Comparison of ENCODE assay signal across 1 cellular context in genomic region chr3:47163023-47163989, GRCh38.
TF ChIP-seq lines count a peak whose summit lies in the region.

No MANE protein-coding gene starts in this region.

TF ChIP-seq in HepG2, 621 proteins besides CTCF, POLR2A, EP300 and RAD21 (continued from another document and continues in another):
- TF ChIP-seq, protein P1, sequence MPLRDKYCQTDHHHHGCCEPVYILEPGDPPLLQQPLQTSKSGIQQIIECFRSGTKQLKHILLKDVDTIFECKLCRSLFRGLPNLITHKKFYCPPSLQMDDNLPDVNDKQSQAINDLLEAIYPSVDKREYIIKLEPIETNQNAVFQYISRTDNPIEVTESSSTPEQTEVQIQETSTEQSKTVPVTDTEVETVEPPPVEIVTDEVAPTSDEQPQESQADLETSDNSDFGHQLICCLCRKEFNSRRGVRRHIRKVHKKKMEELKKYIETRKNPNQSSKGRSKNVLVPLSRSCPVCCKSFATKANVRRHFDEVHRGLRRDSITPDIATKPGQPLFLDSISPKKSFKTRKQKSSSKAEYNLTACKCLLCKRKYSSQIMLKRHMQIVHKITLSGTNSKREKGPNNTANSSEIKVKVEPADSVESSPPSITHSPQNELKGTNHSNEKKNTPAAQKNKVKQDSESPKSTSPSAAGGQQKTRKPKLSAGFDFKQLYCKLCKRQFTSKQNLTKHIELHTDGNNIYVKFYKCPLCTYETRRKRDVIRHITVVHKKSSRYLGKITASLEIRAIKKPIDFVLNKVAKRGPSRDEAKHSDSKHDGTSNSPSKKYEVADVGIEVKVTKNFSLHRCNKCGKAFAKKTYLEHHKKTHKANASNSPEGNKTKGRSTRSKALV (CRISPR knock-in tag; IDR thresholded peaks at IDR 0.05) = no peak
- no peak for TF ChIP-seq GZF1 (CRISPR knock-in tag; IDR thresholded peaks at IDR 0.05)
- TF ChIP-seq ZNF570 (CRISPR knock-in tag; IDR thresholded peaks at IDR 0.05; ENCODE audit: borderline replicate concordance) = no peak
- no peak for TF ChIP-seq ZNF264 (CRISPR knock-in tag; IDR thresholded peaks at IDR 0.05)
- TF ChIP-seq, protein P2, sequence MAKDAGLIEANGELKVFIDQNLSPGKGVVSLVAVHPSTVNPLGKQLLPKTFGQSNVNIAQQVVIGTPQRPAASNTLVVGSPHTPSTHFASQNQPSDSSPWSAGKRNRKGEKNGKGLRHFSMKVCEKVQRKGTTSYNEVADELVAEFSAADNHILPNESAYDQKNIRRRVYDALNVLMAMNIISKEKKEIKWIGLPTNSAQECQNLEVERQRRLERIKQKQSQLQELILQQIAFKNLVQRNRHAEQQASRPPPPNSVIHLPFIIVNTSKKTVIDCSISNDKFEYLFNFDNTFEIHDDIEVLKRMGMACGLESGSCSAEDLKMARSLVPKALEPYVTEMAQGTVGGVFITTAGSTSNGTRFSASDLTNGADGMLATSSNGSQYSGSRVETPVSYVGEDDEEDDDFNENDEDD (CRISPR knock-in tag; IDR thresholded peaks at IDR 0.05; ENCODE audit: borderline replicate concordance) = no peak
- TF ChIP-seq ZBTB38 (CRISPR knock-in tag; IDR thresholded peaks at IDR 0.05) = no peak; the same call in 1 of the 2 replicates
- TF ChIP-seq FOSL2 (CRISPR knock-in tag; IDR thresholded peaks at IDR 0.05) = no peak
- TF ChIP-seq TOE1 (CRISPR knock-in tag; IDR thresholded peaks at IDR 0.05) = no peak
- TF ChIP-seq NCOA5 (CRISPR knock-in tag; IDR thresholded peaks at IDR 0.05) = no peak
- no peak for TF ChIP-seq ZNF83 (CRISPR knock-in tag; IDR thresholded peaks at IDR 0.05; ENCODE audit: borderline replicate concordance)
- TF ChIP-seq ZNF792 (CRISPR knock-in tag; IDR thresholded peaks at IDR 0.05) = no peak
- no peak for TF ChIP-seq ZNF607 (CRISPR knock-in tag; IDR thresholded peaks at IDR 0.05; ENCODE audit: borderline replicate concordance)
- TF ChIP-seq TEAD2 (CRISPR knock-in tag; IDR thresholded peaks at IDR 0.05) = no peak
- TF ChIP-seq FUBP1 (CRISPR knock-in tag; IDR thresholded peaks at IDR 0.05; ENCODE audit: borderline replicate concordance) = no peak
- no peak for TF ChIP-seq ZNF569 (CRISPR knock-in tag; IDR thresholded peaks at IDR 0.05; ENCODE audit: borderline replicate concordance)
- TF ChIP-seq ASH2L (IDR thresholded peaks at IDR 0.05; ENCODE audit: insufficient read length, low read depth, low read length) = peak; percentile 64
- peak; percentile 60; the same call in 1 of the 2 replicates for TF ChIP-seq MXD1 (CRISPR knock-in tag; IDR thresholded peaks at IDR 0.05)
- peak; percentile 74 for TF ChIP-seq TBX2 (CRISPR knock-in tag; IDR thresholded peaks at IDR 0.05; ENCODE audit: borderline replicate concordance)
- no peak for TF ChIP-seq HMG20A (CRISPR knock-in tag; IDR thresholded peaks at IDR 0.05; ENCODE audit: borderline replicate concordance)
- no peak for TF ChIP-seq IRF1 (CRISPR knock-in tag; IDR thresholded peaks at IDR 0.05; ENCODE audit: low read depth)
- TF ChIP-seq, protein P3, sequence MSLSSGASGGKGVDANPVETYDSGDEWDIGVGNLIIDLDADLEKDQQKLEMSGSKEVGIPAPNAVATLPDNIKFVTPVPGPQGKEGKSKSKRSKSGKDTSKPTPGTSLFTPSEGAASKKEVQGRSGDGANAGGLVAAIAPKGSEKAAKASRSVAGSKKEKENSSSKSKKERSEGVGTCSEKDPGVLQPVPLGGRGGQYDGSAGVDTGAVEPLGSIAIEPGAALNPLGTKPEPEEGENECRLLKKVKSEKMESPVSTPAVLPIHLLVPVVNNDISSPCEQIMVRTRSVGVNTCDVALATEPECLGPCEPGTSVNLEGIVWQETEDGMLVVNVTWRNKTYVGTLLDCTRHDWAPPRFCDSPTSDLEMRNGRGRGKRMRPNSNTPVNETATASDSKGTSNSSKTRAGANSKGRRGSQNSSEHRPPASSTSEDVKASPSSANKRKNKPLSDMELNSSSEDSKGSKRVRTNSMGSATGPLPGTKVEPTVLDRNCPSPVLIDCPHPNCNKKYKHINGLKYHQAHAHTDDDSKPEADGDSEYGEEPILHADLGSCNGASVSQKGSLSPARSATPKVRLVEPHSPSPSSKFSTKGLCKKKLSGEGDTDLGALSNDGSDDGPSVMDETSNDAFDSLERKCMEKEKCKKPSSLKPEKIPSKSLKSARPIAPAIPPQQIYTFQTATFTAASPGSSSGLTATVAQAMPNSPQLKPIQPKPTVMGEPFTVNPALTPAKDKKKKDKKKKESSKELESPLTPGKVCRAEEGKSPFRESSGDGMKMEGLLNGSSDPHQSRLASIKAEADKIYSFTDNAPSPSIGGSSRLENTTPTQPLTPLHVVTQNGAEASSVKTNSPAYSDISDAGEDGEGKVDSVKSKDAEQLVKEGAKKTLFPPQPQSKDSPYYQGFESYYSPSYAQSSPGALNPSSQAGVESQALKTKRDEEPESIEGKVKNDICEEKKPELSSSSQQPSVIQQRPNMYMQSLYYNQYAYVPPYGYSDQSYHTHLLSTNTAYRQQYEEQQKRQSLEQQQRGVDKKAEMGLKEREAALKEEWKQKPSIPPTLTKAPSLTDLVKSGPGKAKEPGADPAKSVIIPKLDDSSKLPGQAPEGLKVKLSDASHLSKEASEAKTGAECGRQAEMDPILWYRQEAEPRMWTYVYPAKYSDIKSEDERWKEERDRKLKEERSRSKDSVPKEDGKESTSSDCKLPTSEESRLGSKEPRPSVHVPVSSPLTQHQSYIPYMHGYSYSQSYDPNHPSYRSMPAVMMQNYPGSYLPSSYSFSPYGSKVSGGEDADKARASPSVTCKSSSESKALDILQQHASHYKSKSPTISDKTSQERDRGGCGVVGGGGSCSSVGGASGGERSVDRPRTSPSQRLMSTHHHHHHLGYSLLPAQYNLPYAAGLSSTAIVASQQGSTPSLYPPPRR (CRISPR knock-in tag; IDR thresholded peaks at IDR 0.05; ENCODE audit: borderline replicate concordance) = no peak
- TF ChIP-seq SP140L (CRISPR knock-in tag; IDR thresholded peaks at IDR 0.05; ENCODE audit: borderline replicate concordance) = no peak
- no peak for TF ChIP-seq ZKSCAN1 (IDR thresholded peaks at IDR 0.05; ENCODE audit: low read length)
- peak; percentile 77 for TF ChIP-seq SPEN (CRISPR knock-in tag; IDR thresholded peaks at IDR 0.05; ENCODE audit: low read depth)
- no peak for TF ChIP-seq ZNF782 (CRISPR knock-in tag; IDR thresholded peaks at IDR 0.05; ENCODE audit: borderline replicate concordance)
- TF ChIP-seq E2F1 (CRISPR knock-in tag; IDR thresholded peaks at IDR 0.05) = no peak
- TF ChIP-seq HOMEZ (CRISPR knock-in tag; IDR thresholded peaks at IDR 0.05; ENCODE audit: low read depth) = no peak
- TF ChIP-seq ZBTB49 (CRISPR knock-in tag; IDR thresholded peaks at IDR 0.05; ENCODE audit: borderline replicate concordance) = no peak
- 0 out of 2 replicates have a peak, but pooled peaks have one; percentile 73 for TF ChIP-seq ZNF564 (CRISPR knock-in tag; IDR thresholded peaks at IDR 0.05)
- TF ChIP-seq SKI (IDR thresholded peaks at IDR 0.05; ENCODE audit: partially characterized antibody) = no peak
- TF ChIP-seq TOPORS (CRISPR knock-in tag; IDR thresholded peaks at IDR 0.05) = no peak
- TF ChIP-seq ZNF143 (CRISPR knock-in tag; IDR thresholded peaks at IDR 0.05) = no peak
- TF ChIP-seq, protein P4, sequence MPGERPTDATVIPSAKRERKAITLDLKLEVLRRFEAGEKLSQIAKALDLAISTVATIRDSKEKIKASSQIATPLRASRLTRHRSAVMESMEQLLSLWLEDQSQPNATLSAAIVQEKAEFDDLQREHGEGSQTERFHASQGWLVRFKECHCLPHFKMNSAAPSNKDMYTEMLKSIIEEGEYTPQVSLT (CRISPR knock-in tag; IDR thresholded peaks at IDR 0.05; ENCODE audit: borderline replicate concordance, low read depth) = 0 out of 2 replicates have a peak, but pooled peaks have one; percentile 73
- TF ChIP-seq ATRX (CRISPR knock-in tag; IDR thresholded peaks at IDR 0.05; ENCODE audit: borderline replicate concordance) = no peak
- no peak; the same call in 1 of the 2 replicates for TF ChIP-seq HES4 (CRISPR knock-in tag; IDR thresholded peaks at IDR 0.05; ENCODE audit: borderline replicate concordance)
- TF ChIP-seq, protein P5, sequence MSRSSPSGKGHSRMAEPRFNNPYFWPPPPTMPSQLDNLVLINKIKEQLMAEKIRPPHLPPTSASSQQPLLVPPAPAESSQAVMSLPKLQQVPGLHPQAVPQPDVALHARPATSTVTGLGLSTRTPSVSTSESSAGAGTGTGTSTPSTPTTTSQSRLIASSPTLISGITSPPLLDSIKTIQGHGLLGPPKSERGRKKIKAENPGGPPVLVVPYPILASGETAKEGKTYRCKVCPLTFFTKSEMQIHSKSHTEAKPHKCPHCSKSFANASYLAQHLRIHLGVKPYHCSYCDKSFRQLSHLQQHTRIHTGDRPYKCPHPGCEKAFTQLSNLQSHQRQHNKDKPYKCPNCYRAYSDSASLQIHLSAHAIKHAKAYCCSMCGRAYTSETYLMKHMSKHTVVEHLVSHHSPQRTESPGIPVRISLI (CRISPR knock-in tag; IDR thresholded peaks at IDR 0.05; ENCODE audit: borderline replicate concordance) = no peak
- TF ChIP-seq SRSF9 (IDR thresholded peaks at IDR 0.05; ENCODE audit: borderline replicate concordance, insufficient read depth, low read depth, low read length, poor library complexity, severe bottlenecking) = no peak
- no peak for TF ChIP-seq TRIM24 (CRISPR knock-in tag; IDR thresholded peaks at IDR 0.05)
- TF ChIP-seq, protein P6, sequence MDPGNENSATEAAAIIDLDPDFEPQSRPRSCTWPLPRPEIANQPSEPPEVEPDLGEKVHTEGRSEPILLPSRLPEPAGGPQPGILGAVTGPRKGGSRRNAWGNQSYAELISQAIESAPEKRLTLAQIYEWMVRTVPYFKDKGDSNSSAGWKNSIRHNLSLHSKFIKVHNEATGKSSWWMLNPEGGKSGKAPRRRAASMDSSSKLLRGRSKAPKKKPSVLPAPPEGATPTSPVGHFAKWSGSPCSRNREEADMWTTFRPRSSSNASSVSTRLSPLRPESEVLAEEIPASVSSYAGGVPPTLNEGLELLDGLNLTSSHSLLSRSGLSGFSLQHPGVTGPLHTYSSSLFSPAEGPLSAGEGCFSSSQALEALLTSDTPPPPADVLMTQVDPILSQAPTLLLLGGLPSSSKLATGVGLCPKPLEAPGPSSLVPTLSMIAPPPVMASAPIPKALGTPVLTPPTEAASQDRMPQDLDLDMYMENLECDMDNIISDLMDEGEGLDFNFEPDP (CRISPR knock-in tag; conservative IDR thresholded peaks at IDR 0.05) = no peak; the same call in 1 of the 2 replicates
- peak; percentile 59; the same call in 1 of the 2 replicates for TF ChIP-seq ELF1 (CRISPR knock-in tag; IDR thresholded peaks at IDR 0.05)
- TF ChIP-seq ZNF282 (IDR thresholded peaks at IDR 0.05; ENCODE audit: partially characterized antibody) = no peak
